Comparison of ENCODE assay signal across 26 cellular contexts in the genomic region with DNA sequence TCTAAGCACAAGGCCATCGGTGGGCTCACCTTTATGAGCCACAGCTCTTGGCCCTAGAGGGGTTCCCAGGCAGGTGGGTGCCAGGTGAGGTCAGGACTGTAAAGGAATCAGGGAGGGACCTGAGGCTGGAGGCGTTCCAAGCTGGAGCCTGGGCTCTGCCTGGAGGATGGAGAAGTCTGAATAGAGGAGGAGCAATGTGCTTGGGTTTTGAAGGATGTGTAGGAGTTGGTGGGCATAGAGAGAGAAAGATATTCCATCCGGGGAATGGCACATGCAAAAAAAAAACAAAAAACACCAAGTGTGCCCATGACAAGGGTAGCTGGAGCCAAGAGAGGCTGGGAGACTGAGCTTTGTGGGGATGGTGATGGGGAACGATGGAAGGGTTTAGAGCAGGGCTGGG. TPM values are rescaled to one million over a fixed set of nuclear protein-coding genes. Genes with fewer than 3 reads are reported as not detected.
"Had no signal": no experiment of that assay in that cellular context is flagged by ENCODE, and none has a peak within 500 bp of the region (broad histone marks: within the 10 kb centered on the region; RNA-seq: fewer than 3 reads in every experiment).

No MANE protein-coding gene starts in this region.

- H3K4me3 ChIP-seq: heart right ventricle, ovary, suprapubic skin, thyroid gland, upper lobe of left lung, uterus had no signal

- H3K36me3 ChIP-seq: heart right ventricle, ovary, suprapubic skin, thyroid gland, uterus had no signal

- ATAC-seq: heart right ventricle; left lobe of liver; naive thymus-derived CD4-positive, alpha-beta T cell; right cardiac atrium; stimulated activated naive CD8-positive, alpha-beta T cell treated with anti-CD3 and anti-CD28 coated beads, Interleukin-15, Interleukin-2, amounts not matched to agents 100 U/mL and 50 U/mL, for 24 hours had no signal

- H3K27ac ChIP-seq: heart right ventricle, ovary, suprapubic skin, thyroid gland, upper lobe of left lung, uterus had no signal

- H3K4me1 Mint-ChIP-seq: endodermal cell had no signal

- H3K27me3 ChIP-seq: thyroid gland had no signal

- H3K27ac Mint-ChIP-seq: dendritic cell treated with granulocyte-macrophage colony-stimulating factor and Interleukin-4, amounts not matched to agents 40 ng/mL and 50 ng/mL, for 4 days; endodermal cell; nephron progenitor cell; progenitor cell of endocrine pancreas had no signal

- DNase-seq: endodermal cell; foreskin melanocyte; heart right ventricle; hypothalamus; islet precursor cell; mammary epithelial cell; naive thymus-derived CD4-positive, alpha-beta T cell; nephron progenitor cell; nucleus accumbens; small intestine; stimulated activated CD4-positive, alpha-beta T cell treated with anti-CD3 and anti-CD28 coated beads, Interleukin-12 subunit alpha, Interleukin-12 subunit beta, amount 100 ng/mL, for 4 hours; stimulated activated naive CD8-positive, alpha-beta T cell treated with anti-CD3 and anti-CD28 coated beads, Interleukin-15, Interleukin-2, amounts not matched to agents 100 U/mL and 50 U/mL, for 24 hours; thyroid gland; uterus had no signal

- H3K9me3 Mint-ChIP-seq: dendritic cell treated with granulocyte-macrophage colony-stimulating factor and Interleukin-4, amounts not matched to agents 40 ng/mL and 50 ng/mL, for 4 days; nephron progenitor cell had no signal

- H3K4me3 Mint-ChIP-seq: dendritic cell treated with granulocyte-macrophage colony-stimulating factor and Interleukin-4, amounts not matched to agents 40 ng/mL and 50 ng/mL, for 4 days; endodermal cell; nephron progenitor cell had no signal

- H3K9me3 ChIP-seq: heart right ventricle, ovary, suprapubic skin, thyroid gland, upper lobe of left lung, uterus had no signal

RNA-seq across cellular contexts. Expression of a gene that starts 2.4 kb away (rescaled TPM):
- total RNA-seq: left lobe of liver, lower leg skin had no signal
- polyA plus RNA-seq: naive thymus-derived CD4-positive, alpha-beta T cell; right cardiac atrium had no signal

RNA-seq across cellular contexts. Expression of a gene that starts 18.7 kb away (rescaled TPM):
- total RNA-seq: endodermal cell; glomerular endothelial cell; heart right ventricle; left lobe of liver; lower leg skin; mammary epithelial cell; mesenteric fat pad; mononuclear cell; naive thymus-derived CD4-positive, alpha-beta T cell; ovary; progenitor cell of endocrine pancreas; right cardiac atrium; suprapubic skin; thyroid gland; upper lobe of left lung; uterus had no signal
- polyA plus RNA-seq: esophagus; heart right ventricle; mammary epithelial cell; naive thymus-derived CD4-positive, alpha-beta T cell; ovary; right cardiac atrium; small intestine had no signal
